In the genomic region with DNA sequence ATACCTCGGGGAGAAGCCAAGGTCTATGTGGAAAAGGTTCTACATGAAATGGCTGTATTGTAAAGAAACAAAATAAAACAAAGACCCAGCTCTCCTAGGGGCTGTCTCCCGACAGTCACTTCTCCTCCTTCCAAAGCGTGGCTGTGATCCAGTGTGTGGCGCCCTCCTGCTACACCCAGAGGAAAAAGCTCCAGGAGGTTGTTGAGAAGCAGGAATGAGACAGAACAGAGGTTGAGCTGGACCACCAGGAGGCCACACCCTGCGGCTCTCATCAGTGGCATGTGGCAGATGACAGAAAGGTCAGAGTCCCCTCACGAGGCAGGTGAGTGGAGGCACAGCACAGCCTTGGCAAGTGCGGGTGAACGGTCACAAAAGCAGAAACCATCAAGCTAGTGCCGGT, we compare ENCODE assay signal across 25 cellular contexts.
"Had no signal": no experiment of that assay in that cellular context is flagged by ENCODE, and none has a peak within 500 bp of the region (broad histone marks: within the 10 kb centered on the region; RNA-seq: fewer than 3 reads in every experiment).

No MANE protein-coding gene starts in this region.

- H3K9me3 ChIP-seq: esophagus muscularis mucosa, heart left ventricle, left ventricle myocardium inferior, mucosa of descending colon, tibial nerve had no signal

- DNase-seq: activated CD4-positive, alpha-beta T cell treated with anti-CD3 and anti-CD28 coated beads for 4 hours; activated CD4-positive, alpha-beta T cell treated with anti-CD3 and anti-CD28 coated beads, Interleukin-2, amount 50 U/mL, for 48 hours; activated CD8-positive, alpha-beta memory T cell treated with anti-CD3 and anti-CD28 coated beads, Interleukin-2, amount 50 U/mL, for 4 hours; activated effector memory CD4-positive, alpha-beta T cell treated with anti-CD3 and anti-CD28 coated beads, Interleukin-2, amount 50 U/mL, for 16 hours; activated naive CD4-positive, alpha-beta T cell treated with anti-CD3 and anti-CD28 coated beads, Interleukin-2, amount 10 ng/mL, durations not matched to agents 7 days and 5 days; activated naive CD8-positive, alpha-beta T cell treated with anti-CD3 and anti-CD28 coated beads, Interleukin-2, amount 10 ng/mL, durations not matched to agents 7 days and 5 days; activated T-cell treated with anti-CD3 and anti-CD28 coated beads, Interleukin-2, amount 50 U/mL, for 1 hour; brain microvascular endothelial cell; foreskin keratinocyte; heart left ventricle; left ventricle myocardium inferior; mucosa of descending colon; right cardiac atrium; stimulated activated CD4-positive, alpha-beta T cell treated with anti-CD3 and anti-CD28 coated beads, Interleukin-15, amount 100 ng/mL, for 24 hours; stimulated activated CD4-positive, alpha-beta T cell treated with anti-CD3 and anti-CD28 coated beads, Interleukin-2, amount 100 ng/mL, for 24 hours; stimulated activated naive CD4-positive, alpha-beta T cell treated with Interleukin-2 at 50 U/mL for 16 hours had no signal

- H3K4me1 Mint-ChIP-seq: activated naive CD4-positive, alpha-beta T cell treated with anti-CD3 and anti-CD28 coated beads, Interleukin-2, amount 10 ng/mL, durations not matched to agents 7 days and 5 days; activated naive CD8-positive, alpha-beta T cell treated with anti-CD3 and anti-CD28 coated beads, Interleukin-2, amount 10 ng/mL, durations not matched to agents 7 days and 5 days had no signal

- H3K27ac Mint-ChIP-seq: activated naive CD4-positive, alpha-beta T cell treated with anti-CD3 and anti-CD28 coated beads, Interleukin-2, amount 10 ng/mL, durations not matched to agents 7 days and 5 days; activated naive CD8-positive, alpha-beta T cell treated with anti-CD3 and anti-CD28 coated beads, Interleukin-2, amount 10 ng/mL, durations not matched to agents 7 days and 5 days; activated T-helper 1 cell treated with anti-CD3 and anti-CD28 coated beads, Interleukin-12 subunit alpha, Interleukin-12 subunit beta, Interleukin-2, Interleukin-4 antibody, amounts not matched to agents 30 ng/mL and 10 ng/mL and 1 ng/mL, durations not matched to agents 14 hours and 24 hours and 36 hours; dendritic cell treated with granulocyte-macrophage colony-stimulating factor and Interleukin-4, amounts not matched to agents 40 ng/mL and 50 ng/mL, for 4 days; natural killer cell treated with Interleukin-12 subunit alpha and Interleukin-12 subunit beta and Interleukin-15 and Interleukin-18, amount 100 ng/mL, for 72 hours; T-helper 2 cell treated with Interferon-gamma antibody and Interleukin-4, amounts not matched to agents 5 μg/mL and 100 μg/mL, for 36 hours had no signal

- H3K4me3 ChIP-seq: esophagus muscularis mucosa, heart left ventricle, left ventricle myocardium inferior, lung, mucosa of descending colon, tibial nerve had no signal

- H3K4me3 Mint-ChIP-seq: activated naive CD4-positive, alpha-beta T cell treated with anti-CD3 and anti-CD28 coated beads, Interleukin-2, amount 10 ng/mL, durations not matched to agents 7 days and 5 days; activated naive CD8-positive, alpha-beta T cell treated with anti-CD3 and anti-CD28 coated beads, Interleukin-2, amount 10 ng/mL, durations not matched to agents 7 days and 5 days; activated T-helper 1 cell treated with anti-CD3 and anti-CD28 coated beads, Interleukin-12 subunit alpha, Interleukin-12 subunit beta, Interleukin-2, Interleukin-4 antibody, amounts not matched to agents 30 ng/mL and 10 ng/mL and 1 ng/mL, durations not matched to agents 14 hours and 24 hours and 36 hours; dendritic cell treated with granulocyte-macrophage colony-stimulating factor and Interleukin-4, amounts not matched to agents 40 ng/mL and 50 ng/mL, for 4 days; natural killer cell treated with Interleukin-12 subunit alpha and Interleukin-12 subunit beta and Interleukin-15 and Interleukin-18, amount 100 ng/mL, for 72 hours; T-helper 2 cell treated with Interferon-gamma antibody and Interleukin-4, amounts not matched to agents 5 μg/mL and 100 μg/mL, for 36 hours had no signal

- H3K27me3 Mint-ChIP-seq: activated naive CD4-positive, alpha-beta T cell treated with anti-CD3 and anti-CD28 coated beads, Interleukin-2, amount 10 ng/mL, durations not matched to agents 7 days and 5 days; activated naive CD8-positive, alpha-beta T cell treated with anti-CD3 and anti-CD28 coated beads, Interleukin-2, amount 10 ng/mL, durations not matched to agents 7 days and 5 days; dendritic cell treated with granulocyte-macrophage colony-stimulating factor and Interleukin-4, amounts not matched to agents 40 ng/mL and 50 ng/mL, for 4 days had no signal

- H3K4me1 ChIP-seq: esophagus muscularis mucosa, foreskin keratinocyte, heart left ventricle, left ventricle myocardium inferior, tibial nerve had no signal

- FAIRE-seq: astrocyte, islet of Langerhans had no signal

- H3K36me3 ChIP-seq: brain microvascular endothelial cell, esophagus muscularis mucosa, heart left ventricle, left ventricle myocardium inferior, tibial nerve had no signal

- H3K27ac ChIP-seq: brain microvascular endothelial cell, esophagus muscularis mucosa, foreskin keratinocyte, heart left ventricle, left ventricle myocardium inferior, tibial nerve had no signal

- H3K36me3 Mint-ChIP-seq: activated naive CD4-positive, alpha-beta T cell treated with anti-CD3 and anti-CD28 coated beads, Interleukin-2, amount 10 ng/mL, durations not matched to agents 7 days and 5 days; activated naive CD8-positive, alpha-beta T cell treated with anti-CD3 and anti-CD28 coated beads, Interleukin-2, amount 10 ng/mL, durations not matched to agents 7 days and 5 days; natural killer cell treated with Interleukin-12 subunit alpha and Interleukin-12 subunit beta and Interleukin-15 and Interleukin-18, amount 100 ng/mL, for 72 hours had no signal

- H3K9me3 Mint-ChIP-seq: activated naive CD4-positive, alpha-beta T cell treated with anti-CD3 and anti-CD28 coated beads, Interleukin-2, amount 10 ng/mL, durations not matched to agents 7 days and 5 days; activated naive CD8-positive, alpha-beta T cell treated with anti-CD3 and anti-CD28 coated beads, Interleukin-2, amount 10 ng/mL, durations not matched to agents 7 days and 5 days; activated T-helper 1 cell treated with anti-CD3 and anti-CD28 coated beads, Interleukin-12 subunit alpha, Interleukin-12 subunit beta, Interleukin-2, Interleukin-4 antibody, amounts not matched to agents 30 ng/mL and 10 ng/mL and 1 ng/mL, durations not matched to agents 14 hours and 24 hours and 36 hours; dendritic cell treated with granulocyte-macrophage colony-stimulating factor and Interleukin-4, amounts not matched to agents 40 ng/mL and 50 ng/mL, for 4 days; natural killer cell treated with Interleukin-12 subunit alpha and Interleukin-12 subunit beta and Interleukin-15 and Interleukin-18, amount 100 ng/mL, for 72 hours; T-helper 2 cell treated with Interferon-gamma antibody and Interleukin-4, amounts not matched to agents 5 μg/mL and 100 μg/mL, for 36 hours had no signal

- ATAC-seq: foreskin keratinocyte, heart left ventricle, mucosa of descending colon, right cardiac atrium had no signal

- H3K27me3 ChIP-seq: brain microvascular endothelial cell, esophagus muscularis mucosa, foreskin keratinocyte, tibial nerve had no signal
